16 cellular contexts compared by ENCODE assay signal in the genomic region with DNA sequence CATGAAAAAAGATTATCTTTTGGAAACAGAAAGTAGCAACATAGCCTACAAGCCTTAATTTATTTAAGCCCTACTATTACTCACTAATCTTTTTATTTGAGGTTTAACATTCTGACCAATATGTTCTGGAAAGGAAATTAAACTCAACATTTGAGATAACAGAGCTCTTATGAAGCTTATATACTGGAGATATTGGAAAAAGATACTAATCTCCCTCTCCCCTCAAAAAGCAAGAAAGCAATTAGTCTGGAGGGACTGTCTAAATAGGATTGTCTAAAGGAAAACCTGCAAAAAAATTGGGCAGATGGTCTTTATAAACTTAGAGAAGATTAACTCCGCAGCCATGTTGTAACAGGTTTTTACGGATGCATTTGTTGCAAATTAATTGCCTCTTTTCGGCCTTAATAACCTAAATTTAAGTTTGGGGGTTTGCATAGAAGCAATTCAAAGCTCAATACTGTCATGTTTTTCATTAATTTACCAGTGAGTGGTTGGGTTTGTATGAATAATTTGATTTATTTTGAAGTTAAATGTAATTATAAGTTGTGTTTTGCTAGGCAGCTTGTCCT.
DNase-seq lines count a peak whose midpoint lies in the region; ATAC-seq, FAIRE-seq and TF ChIP-seq lines count a peak whose summit lies in the region.
"Had no signal": no experiment of that assay in that cellular context is flagged by ENCODE, and none has a peak within 500 bp of the region (broad histone marks: within the 10 kb centered on the region; RNA-seq: fewer than 3 reads in every experiment).

No MANE protein-coding gene starts in this region.

- H3K27ac ChIP-seq in heart left ventricle, result no peak overlapping the region
- no peak overlapping the region for H3K27ac ChIP-seq in CD4-positive, alpha-beta T cell (ENCODE audit: low read depth, low read length)
- H3K27ac ChIP-seq: C4-2B had no signal

- TF ChIP-seq CTCF in D721Med (IDR thresholded peaks at IDR 0.05; ENCODE audit: insufficient read depth, missing control alignments) (no peak), heart left ventricle (IDR thresholded peaks at IDR 0.05) (no peak)
- TF ChIP-seq CTCF in CD4-positive, alpha-beta T cell (IDR thresholded peaks at IDR 0.05), result no peak

- intact Hi-C loops in heart left ventricle (cut with DNase I), result loop anchor here in 2 of 10 donors (5.0 to 10.0 kb wide), 2 partner anchors 103 to 245 kb away; no protein-coding TSS in a partner anchor
- intact Hi-C loops in CD4-positive, alpha-beta T cell (cut with DNase I, micrococcal nuclease), result no loop called here

- FAIRE-seq in D721Med (lab: Jason Lieb, UNC), result no peak
- FAIRE-seq: A204.1, K562 had no signal

- POLR2A ChIA-PET in CD4-positive, alpha-beta T cell (lab: Charles Lee), result no interaction called here

- peaks cover 14% of the 10 kb centered on the region for H3K4me1 Mint-ChIP-seq in CD4-positive, alpha-beta T cell (ENCODE audit: low read depth)

- H3K36me3 ChIP-seq in heart left ventricle, result no peaks in the 10 kb centered on the region
- H3K36me3 ChIP-seq: BE2C had no signal

- peak; percentile 23 for DNase-seq in D721Med (ENCODE audit: insufficient read length, low spot score)
- peak; percentile 45 for DNase-seq in NCI-H2171 treated with DMSO at 0.1 percent for 48 hours (lab: John Stamatoyannopoulos, UW)
- DNase-seq in NCI-H82 treated with DMSO at 0.1 percent for 48 hours (lab: John Stamatoyannopoulos, UW; ENCODE audit: unreplicated experiment), result peak; percentile 97
- DNase-seq in heart left ventricle, result no peak
- no peak for DNase-seq in CD4-positive, alpha-beta T cell
- DNase-seq: CD8-positive, alpha-beta T cell; COR-L47; DMS79; HCEC 1CT; HFFc6 had no signal

- no peak overlapping the region for H3K4me3 Mint-ChIP-seq in CD4-positive, alpha-beta T cell
- H3K4me3 Mint-ChIP-seq: CD8-positive, alpha-beta T cell; HFFc6 had no signal

- H3K9me3 Mint-ChIP-seq in CD4-positive, alpha-beta T cell, result peaks cover 2% of the 10 kb centered on the region
- H3K9me3 Mint-ChIP-seq: HFFc6 had no signal

- no peaks in the 10 kb centered on the region for H3K27me3 ChIP-seq in heart left ventricle
- no peaks in the 10 kb centered on the region for H3K27me3 ChIP-seq in CD4-positive, alpha-beta T cell (ENCODE audit: control insufficient read depth, insufficient read depth, low read length)
- H3K27me3 ChIP-seq: BE2C had no signal

- H3K4me1 ChIP-seq in heart left ventricle, result peaks cover 0 to 43% (median 8%) of the 10 kb centered on the region in 12 donors

- no peak for ATAC-seq in GM21526 (IDR thresholded peaks at IDR 0.05; ENCODE audit: low FRiP score, unreplicated experiment)
- ATAC-seq in HG03095 (IDR thresholded peaks at IDR 0.05; ENCODE audit: unreplicated experiment), result no peak
- ATAC-seq in heart left ventricle, result no peak
- ATAC-seq in CD4-positive, alpha-beta T cell (ENCODE audit: poor library complexity), result no peak
- ATAC-seq: CD8-positive, alpha-beta T cell; K562 had no signal

- WGBS in heart left ventricle, 4 donors, result 65 to 81% (median 73%) methylated on average over 3 of the region's 3 CpGs

- no peak for TF ChIP-seq POLR2A in heart left ventricle (IDR thresholded peaks at IDR 0.05)

- CTCF ChIA-PET in CD4-positive, alpha-beta T cell (lab: Charles Lee), result interaction anchor here (0.6 to 1.3 kb wide), 2 partner anchors 12 to 176 kb away, joined by 3 to 4 read pairs; no protein-coding TSS in a partner anchor

- H3K4me3 ChIP-seq in heart left ventricle, result no peak overlapping the region
- H3K4me3 ChIP-seq: K562 had no signal

- no peak overlapping the region for H3K27ac Mint-ChIP-seq in CD4-positive, alpha-beta T cell
- H3K27ac Mint-ChIP-seq: CD8-positive, alpha-beta T cell; HFFc6 had no signal

- H3K36me3 Mint-ChIP-seq in CD4-positive, alpha-beta T cell (ENCODE audit: low read depth), result peaks cover 25% of the 10 kb centered on the region

- no peaks in the 10 kb centered on the region for H3K9me3 ChIP-seq in heart left ventricle
- H3K9me3 ChIP-seq in CD4-positive, alpha-beta T cell (ENCODE audit: control insufficient read depth, low read length), result peaks cover 2% of the 10 kb centered on the region
- H3K9me3 ChIP-seq: BE2C had no signal

- no peaks in the 10 kb centered on the region for H3K27me3 Mint-ChIP-seq in CD4-positive, alpha-beta T cell

Comparison
In these comparisons a context has a peak if more than half of its experiments do, and no peak if none do; other contexts are left out.
1. DNase-seq: peak in D721Med (single experiment), NCI-H2171 treated with DMSO at 0.1 percent for 48 hours (single experiment) and NCI-H82 treated with DMSO at 0.1 percent for 48 hours (single experiment); none in heart left ventricle (0 of 5) and CD4-positive, alpha-beta T cell (0 of 10).